ENCODE assay signal across 28 cellular contexts in the genomic region with DNA sequence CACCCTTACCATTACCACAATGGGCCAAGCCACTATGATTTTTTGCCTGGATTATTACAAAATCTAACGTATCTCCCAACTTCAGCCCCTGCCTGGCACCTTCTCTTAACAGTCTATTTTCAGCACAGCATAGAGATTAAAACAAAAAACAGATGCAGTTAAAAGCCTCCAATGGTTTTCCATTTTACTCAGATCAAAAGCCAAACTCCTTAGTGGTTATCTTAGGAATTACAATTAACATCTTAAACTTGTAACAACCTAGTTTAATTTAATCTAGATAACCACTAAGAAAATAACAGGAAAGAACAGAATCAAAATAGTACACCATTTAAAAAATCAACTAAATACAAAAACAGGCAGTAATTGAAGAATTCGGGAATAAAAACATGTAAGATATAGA. TPM values are rescaled to one million over a fixed set of nuclear protein-coding genes. Genes with fewer than 3 reads are reported as not detected.
A peak's percentile ranks its signal among the peaks of the same experiment; 100 is the strongest.
DNase-seq lines count a peak whose midpoint lies in the region; ATAC-seq and TF ChIP-seq lines count a peak whose summit lies in the region.
"Had no signal": no experiment of that assay in that cellular context is flagged by ENCODE, and none has a peak within 500 bp of the region (broad histone marks: within the 10 kb centered on the region; RNA-seq: fewer than 3 reads in every experiment).

No MANE protein-coding gene starts in this region.

- no peak overlapping the region for H3K4me3 ChIP-seq in KMS-11 (IDR thresholded peaks at IDR 0.05; ENCODE audit: insufficient read depth, low read depth, low read length)
- no peak overlapping the region for H3K4me3 ChIP-seq in endodermal cell (ENCODE audit: low read length)
- H3K4me3 ChIP-seq in neural progenitor cell: no peak overlapping the region
- H3K4me3 ChIP-seq: HAP-1, SJSA1 had no signal

- intact Hi-C loops in CD14-positive monocyte (cut with micrococcal nuclease): loop anchor here in 1 of 2 donors (5.0 kb wide), 1 partner anchor 468 kb away; no protein-coding TSS in a partner anchor
- intact Hi-C loops in Right ventricle myocardium superior (cut with DNase I): no loop called here
- intact Hi-C loops in natural killer cell (cut with micrococcal nuclease): no loop called here

- H3K4me1 ChIP-seq in KMS-11 (ENCODE audit: low read depth, poor library complexity, severe bottlenecking) (peaks cover 18% of the 10 kb centered on the region), endodermal cell (ENCODE audit: control insufficient read depth, insufficient read depth, low read length) (no peaks in the 10 kb centered on the region), neural progenitor cell (no peaks in the 10 kb centered on the region)
- H3K4me1 ChIP-seq: HAP-1, SJSA1 had no signal

- DNase-seq in CD14-positive monocyte (ENCODE audit: low spot score) (no peak), endodermal cell (no peak), neural progenitor cell (ENCODE audit: low spot score) (no peak), Right ventricle myocardium superior (no peak), hypothalamus (lab: John Stamatoyannopoulos, UW) (no peak), T-helper 9 cell (no peak), natural killer cell (no peak)
- DNase-seq: C1 segment of cervical spinal cord; CD8-positive, alpha-beta memory T cell; DMS 273 treated with DMSO at 0.1 percent for 48 hours; DMS79; EL; GF-D8; GOT3; IMR-90; KG1; NCI-H1092 treated with DMSO at 0.1 percent for 48 hours; NCI-H1436; NCI-H187; NCI-H2081 treated with DMSO at 0.1 percent for 48 hours; NCI-H2171; NCI-H345; NCI-H510A treated with DMSO at 0.1 percent for 48 hours; NCI-H748 treated with DMSO at 0.1 percent for 48 hours had no signal

- H3K4me3 Mint-ChIP-seq in CD14-positive monocyte: no peak overlapping the region
- no peak overlapping the region for H3K4me3 Mint-ChIP-seq in endodermal cell
- H3K4me3 Mint-ChIP-seq in neural progenitor cell: no peak overlapping the region
- no peak overlapping the region for H3K4me3 Mint-ChIP-seq in natural killer cell
- H3K4me3 Mint-ChIP-seq: CD8-positive, alpha-beta memory T cell had no signal

- H3K36me3 ChIP-seq in KMS-11 (ENCODE audit: insufficient read depth): no peaks in the 10 kb centered on the region
- H3K36me3 ChIP-seq in endodermal cell (ENCODE audit: control insufficient read depth, insufficient read depth, low read length): no peaks in the 10 kb centered on the region
- H3K36me3 ChIP-seq in neural progenitor cell: no peaks in the 10 kb centered on the region
- H3K36me3 ChIP-seq: HAP-1, SJSA1 had no signal

- H3K27me3 Mint-ChIP-seq in CD14-positive monocyte (ENCODE audit: low read depth in 3 of 3) (peaks cover 0 to 4% (median 1%) of the 10 kb centered on the region in 3 donors), endodermal cell (ENCODE audit: insufficient read depth) (no peaks in the 10 kb centered on the region), neural progenitor cell (ENCODE audit: insufficient read depth, low read depth) (no peaks in the 10 kb centered on the region), natural killer cell (ENCODE audit: low read depth in 2 of 2) (no peaks in the 10 kb centered on the region)
- H3K27me3 Mint-ChIP-seq: CD8-positive, alpha-beta memory T cell had no signal

- no peak overlapping the region for H3K4me2 ChIP-seq in KMS-11
- no peak overlapping the region for H3K4me2 ChIP-seq in neural progenitor cell

- H3F3A ChIP-seq in neural progenitor cell (ENCODE audit: low read depth): peaks cover 4% of the 10 kb centered on the region

- H2AFZ ChIP-seq in KMS-11 (ENCODE audit: low read depth) (no peak overlapping the region), neural progenitor cell (replicated peaks) (no peak overlapping the region)

- H3K9me3 ChIP-seq in endodermal cell (ENCODE audit: control insufficient read depth, low read length): peaks cover 6% of the 10 kb centered on the region
- no peaks in the 10 kb centered on the region for H3K9me3 ChIP-seq in neural progenitor cell (ENCODE audit: low read depth)
- H3K9me3 ChIP-seq: HAP-1, SJSA1 had no signal

- H3K27me3 ChIP-seq in KMS-11 (ENCODE audit: insufficient read depth, low read depth) (no peaks in the 10 kb centered on the region), endodermal cell (ENCODE audit: control insufficient read depth, insufficient read depth, low read length, poor library complexity, severe bottlenecking) (no peaks in the 10 kb centered on the region), neural progenitor cell (no peaks in the 10 kb centered on the region)
- H3K27me3 ChIP-seq: SJSA1 had no signal

- H3K9me3 Mint-ChIP-seq in CD14-positive monocyte (peaks cover 0 to under 1% (median 0%) of the 10 kb centered on the region in 7 donors), endodermal cell (peaks cover 6% of the 10 kb centered on the region), neural progenitor cell (peaks cover 5% of the 10 kb centered on the region), natural killer cell (peaks cover 0 to 3% of the 10 kb centered on the region in 2 donors)

- peaks cover 0 to 2% of the 10 kb centered on the region in 2 donors for H3K36me3 Mint-ChIP-seq in CD14-positive monocyte
- H3K36me3 Mint-ChIP-seq in endodermal cell (ENCODE audit: low read depth): peaks cover 1% of the 10 kb centered on the region
- peaks cover 1% of the 10 kb centered on the region for H3K36me3 Mint-ChIP-seq in neural progenitor cell
- no peaks in the 10 kb centered on the region for H3K36me3 Mint-ChIP-seq in natural killer cell
- H3K36me3 Mint-ChIP-seq: CD8-positive, alpha-beta memory T cell had no signal

- ATAC-seq in Right ventricle myocardium superior (ENCODE audit: poor library complexity) (no peak), natural killer cell (no peak)
- ATAC-seq: Right ventricle myocardium inferior had no signal

- H3K27ac Mint-ChIP-seq in CD14-positive monocyte (no peak overlapping the region), endodermal cell (no peak overlapping the region), neural progenitor cell (no peak overlapping the region), natural killer cell (no peak overlapping the region)

- peaks cover 87% of the 10 kb centered on the region for H3K79me2 ChIP-seq in KMS-11 (ENCODE audit: insufficient read depth, low read depth)
- peaks cover 8% of the 10 kb centered on the region for H3K79me2 ChIP-seq in neural progenitor cell (ENCODE audit: low read depth)

- H3K9ac ChIP-seq in KMS-11 (no peak overlapping the region), endodermal cell (ENCODE audit: extremely low read depth, low read length, poor library complexity, severe bottlenecking) (no peak overlapping the region), neural progenitor cell (no peak overlapping the region)

- peaks cover 9% of the 10 kb centered on the region for H3K4me1 Mint-ChIP-seq in CD14-positive monocyte
- H3K4me1 Mint-ChIP-seq in endodermal cell: peaks cover 23% of the 10 kb centered on the region
- H3K4me1 Mint-ChIP-seq in neural progenitor cell: peaks cover 8% of the 10 kb centered on the region
- H3K4me1 Mint-ChIP-seq in natural killer cell: peaks cover 22 to 37% of the 10 kb centered on the region in 2 donors

- peaks cover 5% of the 10 kb centered on the region; the same call in 1 of the 2 replicates for H4K20me1 ChIP-seq in KMS-11 (ENCODE audit: insufficient read depth)
- no peaks in the 10 kb centered on the region for H4K20me1 ChIP-seq in neural progenitor cell (ENCODE audit: low read depth)

- TF ChIP-seq CTCF in CD14-positive monocyte (IDR thresholded peaks at IDR 0.05): peak; percentile 10
- 0 out of 2 replicates have a peak, but pooled peaks have one; percentile 24 for TF ChIP-seq CTCF in KMS-11 (conservative IDR thresholded peaks at IDR 0.05; ENCODE audit: low read depth, low read length)
- peak; percentile 64 for TF ChIP-seq CTCF in endodermal cell (conservative IDR thresholded peaks at IDR 0.05)
- TF ChIP-seq CTCF in neural progenitor cell (IDR thresholded peaks at IDR 0.05): peak; percentile 12
- TF ChIP-seq CTCF in natural killer cell (IDR thresholded peaks at IDR 0.05): no peak

- 76 to 83% methylated on average over 2 of the region's 2 CpGs for WGBS in endodermal cell (ENCODE audit: insufficient coverage in 1 of 2, insufficient read length in 1 of 2), 2 experiments

- H3K27ac ChIP-seq in KMS-11 (no peak overlapping the region), endodermal cell (ENCODE audit: low read depth, low read length) (no peak overlapping the region), neural progenitor cell (no peak overlapping the region)
- H3K27ac ChIP-seq: SJSA1 had no signal

RNA-seq across cellular contexts. Expression of a gene that starts 43.5 kb away (rescaled TPM):
- 10 to 100 TPM; 12.5 to 12.9 TPM for polyA plus RNA-seq in CD14-positive monocyte
- total RNA-seq in endodermal cell (10 to 100 TPM; 23.5 to 30.4 TPM), neural progenitor cell (ENCODE audit: low replicate concordance) (24.9 and 55.3 TPM in 2 replicates), Right ventricle myocardium superior (10.9 TPM), natural killer cell (10 to 100 TPM; 38.4 to 63.7 (median 50.6) TPM)
- 31.1 TPM for polyA plus RNA-seq in endodermal cell (2013, experiment 1 of 2)
- polyA plus RNA-seq in endodermal cell (2013, experiment 2 of 2): 30.4 TPM
